ENCODE assay signal across 12 cellular contexts in genomic region chr19:7874857-7875393, GRCh38. TPM values are rescaled to one million over a fixed set of nuclear protein-coding genes. Genes with fewer than 3 reads are reported as not detected.
A peak's percentile ranks its signal among the peaks of the same experiment; 100 is the strongest.
DNase-seq lines count a peak whose midpoint lies in the region; ATAC-seq, FAIRE-seq and TF ChIP-seq lines count a peak whose summit lies in the region.
"Had no signal": no experiment of that assay in that cellular context is flagged by ENCODE, and none has a peak within 500 bp of the region (broad histone marks: within the 10 kb centered on the region; RNA-seq: fewer than 3 reads in every experiment).

No MANE protein-coding gene starts in this region.

- no peak overlapping the region for H2BK5ac ChIP-seq in H1 (ENCODE audit: low read depth, low read length)

- H4K8ac ChIP-seq in H1 (ENCODE audit: extremely low read depth, insufficient read depth, low read length), result no peak overlapping the region; the same call in 1 of the 2 replicates

- no peaks in the 10 kb centered on the region for H3K79me2 ChIP-seq in SK-N-SH (ENCODE audit: insufficient read depth)
- no peaks in the 10 kb centered on the region for H3K79me2 ChIP-seq in H1 (ENCODE audit: control insufficient read depth in 1 of 2, insufficient read depth in 2 of 2, low read length in 2 of 2)
- H3K79me2 ChIP-seq in osteoblast (ENCODE audit: insufficient read depth, low read length), result no peaks in the 10 kb centered on the region

- TF ChIP-seq EP300 in SK-N-SH (IDR thresholded peaks at IDR 0.05; ENCODE audit: borderline replicate concordance in 1 of 2, low read depth in 1 of 2, low read length in 1 of 2), result no peak
- TF ChIP-seq EP300 in H1 (IDR thresholded peaks at IDR 0.05; ENCODE audit: borderline replicate concordance in 1 of 2, low read depth in 2 of 2, low read length in 2 of 2), result no peak

- H3K9me2 ChIP-seq in SK-N-SH, result no peaks in the 10 kb centered on the region

- TF ChIP-seq POLR2A in H1 (IDR thresholded peaks at IDR 0.05; ENCODE audit: control extremely low read depth in 1 of 2, low read depth in 2 of 2, low read length in 2 of 2), result no peak

- no peak overlapping the region for H3K9ac ChIP-seq in SK-N-SH
- peak overlapping the region in 2 of 4 experiments; percentile 13 to 65; a peak in 2 of 7 replicates for H3K9ac ChIP-seq in H1 (replicated peaks in 1 of 4; ENCODE audit: extremely low read depth in 1 of 4, low read depth in 3 of 4, low read length in 3 of 4)

- H3K9me3 ChIP-seq in SK-N-SH (no peaks in the 10 kb centered on the region), H1 (ENCODE audit: insufficient read depth in 2 of 2, low read depth in 1 of 2, low read length in 1 of 2) (no peaks in the 10 kb centered on the region), osteoblast (ENCODE audit: low read depth, low read length) (no peaks in the 10 kb centered on the region)
- H3K9me3 ChIP-seq: tibial artery had no signal

- H3K4me1 ChIP-seq in SK-N-SH (ENCODE audit: control insufficient read depth in 1 of 2, insufficient read depth in 2 of 2, low read depth in 1 of 2, low read length in 1 of 2), result peaks cover 0 to 30% of the 10 kb centered on the region in 2 experiments; a peak in 2 of 4 replicates
- peaks cover 0 to 16% (median 12%) of the 10 kb centered on the region in 4 experiments; a peak in 5 of 7 replicates for H3K4me1 ChIP-seq in H1 (replicated peaks in 1 of 4; ENCODE audit: control insufficient read depth in 3 of 4, insufficient read depth in 4 of 4, low read length in 3 of 4)
- peaks cover 9% of the 10 kb centered on the region for H3K4me1 ChIP-seq in osteoblast (ENCODE audit: insufficient read depth, low read length)

- H3K36me3 ChIP-seq in SK-N-SH (replicated peaks in 1 of 2; ENCODE audit: control insufficient read depth in 1 of 2, insufficient read depth in 2 of 2, low read length in 1 of 2) (no peaks in the 10 kb centered on the region), H1 (ENCODE audit: control insufficient read depth in 2 of 4, insufficient read depth in 4 of 4, low read length in 3 of 4) (no peaks in the 10 kb centered on the region), osteoblast (ENCODE audit: insufficient read depth, low read length) (no peaks in the 10 kb centered on the region)
- H3K36me3 ChIP-seq: tibial artery had no signal

- H2AFZ ChIP-seq in SK-N-SH (ENCODE audit: low read depth), result no peak overlapping the region
- H2AFZ ChIP-seq in H1 (ENCODE audit: low read length), result peak overlapping the region; percentile 78; the same call in 1 of the 2 replicates
- no peak overlapping the region for H2AFZ ChIP-seq in osteoblast (ENCODE audit: low read length)

- ATAC-seq in SK-N-SH treated with all-trans-retinoic acid at 6 μM for 48 hours (no peak), HG03108 (IDR thresholded peaks at IDR 0.05; ENCODE audit: unreplicated experiment) (no peak), sciatic nerve (no peak), HG03439 (IDR thresholded peaks at IDR 0.05; ENCODE audit: unreplicated experiment) (no peak)

- no peak for FAIRE-seq in H1 (lab: Jason Lieb, UNC)
- FAIRE-seq: bronchial epithelial cell had no signal

- H3K4me2 ChIP-seq in SK-N-SH (peak overlapping the region; percentile 78), H1 (ENCODE audit: insufficient read depth in 1 of 2, low read depth in 2 of 2, low read length in 2 of 2) (peak overlapping the region; percentile 89 to 100), osteoblast (ENCODE audit: insufficient read depth, low read length) (no peak overlapping the region)

- intact Hi-C loops in sciatic nerve (cut with DNase I), result no loop called here

- H2AK5ac ChIP-seq in H1 (ENCODE audit: low read depth, low read length), result no peak overlapping the region

- DNase-seq in SK-N-SH (no peak), LNCaP clone FGC (ENCODE audit: low read depth) (no peak), H1 (ENCODE audit: low read depth in 1 of 2, low spot score in 2 of 2) (no peak), osteoblast (ENCODE audit: insufficient read length, low spot score, missing footprints) (peak; percentile 21), sciatic nerve (ENCODE audit: low spot score) (no peak)
- DNase-seq: activated CD4-positive, alpha-beta T cell treated with anti-CD3 and anti-CD28 coated beads, Interleukin-2, amount 50 U/mL, for 4 hours; foreskin melanocyte; tibial artery had no signal

- H4K91ac ChIP-seq in H1 (replicated peaks; ENCODE audit: insufficient read length, low read length), result no peak overlapping the region

- H3K56ac ChIP-seq in H1 (replicated peaks; ENCODE audit: insufficient read length, low read depth, low read length), result peak overlapping the region; percentile 1

- H2BK20ac ChIP-seq in H1 (ENCODE audit: low read length), result no peak overlapping the region

- H4K20me1 ChIP-seq in SK-N-SH (ENCODE audit: insufficient read depth) (no peaks in the 10 kb centered on the region), H1 (replicated peaks in 1 of 2; ENCODE audit: control insufficient read depth in 1 of 2, insufficient read depth in 2 of 2, low read length in 2 of 2) (peaks cover 3 to 4% of the 10 kb centered on the region in 2 experiments), osteoblast (ENCODE audit: insufficient read depth, low read length) (no peaks in the 10 kb centered on the region)

- H3K79me1 ChIP-seq in H1 (ENCODE audit: low read depth, low read length), result no peaks in the 10 kb centered on the region; the same call in 1 of the 2 replicates

- POLR2A ChIA-PET in SK-N-SH (lab: Yijun Ruan, JAX), result interaction anchor here (0.7 to 1.2 kb wide), 3 partner anchors 13 to 46 kb away, joined by 3 to 6 read pairs (median 5); no protein-coding TSS in a partner anchor
- POLR2A ChIA-PET in H1 (lab: Charles Lee; ENCODE audit: partially characterized antibody), result interaction anchor here (0.6 to 2.0 kb wide), 8 partner anchors 9 to 278 kb away, joined by 3 to 9 read pairs (median 4); partner anchors contain the start of gene LRRC8E

- H3F3A ChIP-seq in SK-N-SH (replicated peaks; ENCODE audit: insufficient read depth), result peaks cover 14% of the 10 kb centered on the region

- CTCF ChIA-PET in SK-N-SH (lab: Yijun Ruan, JAX), result interaction anchor here (1.0 to 1.7 kb wide), 3 partner anchors 16 to 127 kb away, joined by 4 to 5 read pairs (median 4); partner anchors contain the start of gene SNAPC2
- CTCF ChIA-PET in H1 (lab: Charles Lee; ENCODE audit: partially characterized antibody), result interaction anchor here (0.8 to 3.5 kb wide), 13 partner anchors 9 to 196 kb away, joined by 3 to 17 read pairs (median 4); partner anchors contain the start of genes MAP2K7 and SNAPC2

- H2BK15ac ChIP-seq in H1 (ENCODE audit: low read length), result no peak overlapping the region

- peaks cover 9% of the 10 kb centered on the region for H3K23me2 ChIP-seq in H1 (ENCODE audit: low read depth, low read length)

- H3K23ac ChIP-seq in H1 (ENCODE audit: insufficient read length), result no peak overlapping the region

- no peak overlapping the region for H2BK120ac ChIP-seq in H1 (replicated peaks; ENCODE audit: low read depth, low read length)

- 56% methylated on average over 21 of the region's 21 CpGs for WGBS in SK-N-SH (ENCODE audit: low lambda C conversion rate)
- 67% methylated on average over 17 of the region's 21 CpGs; no CpG with 5 or more reads in 1 of the 2 experiments for WGBS in H1 (ENCODE audit: extremely low coverage in 1 of 2, insufficient coverage in 1 of 2, insufficient read length in 1 of 2, insufficient replicate concordance in 2 of 2, low coverage in 1 of 2, low lambda C conversion rate in 2 of 2, missing lambda C conversion rate in 1 of 2), 2 experiments

- no peak overlapping the region for H4K5ac ChIP-seq in H1 (ENCODE audit: insufficient read length, low read depth, low read length)

- 0 out of 2 replicates have a peak overlapping the region, but pooled peaks have one; percentile 27 for H2BK12ac ChIP-seq in H1 (ENCODE audit: low read depth, low read length)

- no peaks in the 10 kb centered on the region for H3K27me3 ChIP-seq in SK-N-SH (ENCODE audit: insufficient read depth)
- H3K27me3 ChIP-seq in H1 (replicated peaks in 1 of 4; ENCODE audit: control insufficient read depth in 3 of 4, extremely low read depth in 1 of 4, insufficient read depth in 3 of 4, low read length in 3 of 4), result peaks cover 0 to 7% (median 5%) of the 10 kb centered on the region in 4 experiments; a peak in 3 of 7 replicates
- peaks cover 25% of the 10 kb centered on the region for H3K27me3 ChIP-seq in osteoblast (ENCODE audit: insufficient read depth, low read length)

- TF ChIP-seq CTCF in SK-N-SH (IDR thresholded peaks at IDR 0.05) (no peak), LNCaP clone FGC (IDR thresholded peaks at IDR 0.05; ENCODE audit: control insufficient read depth, extremely low read depth, insufficient read depth) (no peak), H1 (IDR thresholded peaks at IDR 0.05; ENCODE audit: control extremely low read depth in 1 of 3, insufficient read depth in 1 of 3, low read depth in 1 of 3, low read length in 3 of 3) (no peak; a peak in 1 of 4 replicates), osteoblast (IDR thresholded peaks at IDR 0.05; ENCODE audit: extremely low read depth, low read depth, low read length) (no peak)

- 0 out of 2 replicates have a peak overlapping the region, but pooled peaks have one; percentile 78 for H3K18ac ChIP-seq in H1 (ENCODE audit: extremely low read depth, low read length)

- H3K27ac ChIP-seq in SK-N-SH (ENCODE audit: low read depth in 2 of 2, low read length in 1 of 2), result peak overlapping the region in 1 of 2 experiments; percentile 56; a peak in 1 of 4 replicates
- H3K27ac ChIP-seq in H1 (ENCODE audit: low read depth, low read length), result no peak overlapping the region
- no peak overlapping the region for H3K27ac ChIP-seq in osteoblast (ENCODE audit: low read depth, low read length)
- H3K27ac ChIP-seq: tibial artery had no signal

- no peak; the same call in 1 of the 2 replicates for TF ChIP-seq RAD21 in SK-N-SH (IDR thresholded peaks at IDR 0.05; ENCODE audit: low read length)
- 0 out of 4 replicates have a peak, but pooled peaks of 1 of the 2 experiments have one; percentile 13 for TF ChIP-seq RAD21 in H1 (IDR thresholded peaks at IDR 0.05 in 1 of 2, conservative IDR thresholded peaks at IDR 0.05 in 1 of 2; ENCODE audit: low read depth in 2 of 2, low read length in 2 of 2)

- H3K14ac ChIP-seq in H1 (ENCODE audit: insufficient read length), result no peak overlapping the region

- H3K4ac ChIP-seq in H1 (replicated peaks; ENCODE audit: insufficient read length, low read depth, low read length), result no peak overlapping the region

- peak overlapping the region; percentile 47 to 59 for H3K4me3 ChIP-seq in SK-N-SH (ENCODE audit: low read depth in 2 of 2, low read length in 1 of 2)
- peak overlapping the region; percentile 65 for H3K4me3 ChIP-seq in LNCaP clone FGC (ENCODE audit: low read depth, low read length)
- H3K4me3 ChIP-seq in H1 (ENCODE audit: extremely low read depth in 1 of 4, insufficient read depth in 2 of 4, low read depth in 3 of 4, low read length in 4 of 4), result peak overlapping the region; percentile 67 to 98 (median 70); a peak in 6 of 8 replicates
- H3K4me3 ChIP-seq in osteoblast (ENCODE audit: insufficient read depth, low read length), result no peak overlapping the region

RNA-seq across cellular contexts. Expression of gene PRR36, which starts 0.7 kb away (rescaled TPM):
- polyA plus RNA-seq in SK-N-SH (2012; rRNA removed), result 0.10 and 0.18 TPM in 2 replicates
- polyA plus RNA-seq in SK-N-SH (2012; cell fraction: cytosol; rRNA removed), result 0.23 and 0.29 TPM in 2 replicates
- polyA plus RNA-seq in SK-N-SH (2012; cell fraction: nucleus; rRNA removed), result 1.1 and 1.5 TPM in 2 replicates
- total RNA-seq in H1 (2021; fragmentation: NEBNext Ultra II Directional; extraction: Animal tissue kit (Norgen Biotek cat#: 25700)), result 23.9 and 25.3 TPM in 2 replicates
- polyA plus RNA-seq in H1 (2011; rRNA removed), result 1.6 and 3.4 TPM in 2 replicates
- 0.85 TPM for polyA plus RNA-seq in H1 (2011; cell fraction: cytosol; rRNA removed)
- 6.1 TPM for polyA plus RNA-seq in H1 (2011; cell fraction: nucleus; rRNA removed)
- 20.7 to 32.8 TPM (median 29.9 TPM) in 4 replicates for polyA plus RNA-seq in H1 (2012, experiment 1 of 2)
- polyA plus RNA-seq in H1 (2012, experiment 2 of 2), result 22.3 TPM
- polyA plus RNA-seq in H1 (2013, experiment 1 of 2), result 21.3 TPM
- 20.1 TPM for polyA plus RNA-seq in H1 (2013, experiment 2 of 2)
- 1.2 and 1.9 TPM in 2 replicates for polyA minus RNA-seq in H1 (2011; rRNA and poly(A)+ RNA removed)
- polyA minus RNA-seq in H1 (2011; cell fraction: cytosol; rRNA and poly(A)+ RNA removed), result 17.2 TPM
- polyA minus RNA-seq in H1 (2011; cell fraction: nucleus; rRNA and poly(A)+ RNA removed), result 5.0 TPM
- total RNA-seq in osteoblast, result under 0.01 TPM in 1 of 2 replicates, not detected in the other
- 0.09 TPM for total RNA-seq in sciatic nerve
- total RNA-seq: bronchial epithelial cell had no signal

RNA-seq across cellular contexts. Expression of gene LRRC8E, which starts 13.4 kb away (rescaled TPM):
- polyA plus RNA-seq in SK-N-SH (2012; rRNA removed) (0.02 and 0.23 TPM in 2 replicates), H1 (2011; rRNA removed) (2.7 and 2.8 TPM in 2 replicates)
- polyA plus RNA-seq in SK-N-SH (2012; cell fraction: cytosol; rRNA removed), result 0.03 and 0.16 TPM in 2 replicates
- 0.08 and 0.15 TPM in 2 replicates for polyA plus RNA-seq in SK-N-SH (2012; cell fraction: nucleus; rRNA removed)
- total RNA-seq in H1 (2021; fragmentation: NEBNext Ultra II Directional; extraction: Animal tissue kit (Norgen Biotek cat#: 25700)), result 2.9 and 3.4 TPM in 2 replicates
- 2.2 TPM for polyA plus RNA-seq in H1 (2011; cell fraction: cytosol; rRNA removed)
- 3.0 TPM for polyA plus RNA-seq in H1 (2011; cell fraction: nucleus; rRNA removed)
- polyA plus RNA-seq in H1 (2012, experiment 1 of 2), result 2.2 to 3.0 TPM (median 2.6 TPM) in 4 replicates
- polyA plus RNA-seq in H1 (2012, experiment 2 of 2), result 2.1 TPM
- 5.0 TPM for polyA plus RNA-seq in H1 (2013, experiment 1 of 2)
- 4.7 TPM for polyA plus RNA-seq in H1 (2013, experiment 2 of 2)
- polyA minus RNA-seq in H1 (2011; rRNA and poly(A)+ RNA removed), result 4.8 and 4.9 TPM in 2 replicates
- polyA minus RNA-seq in H1 (2011; cell fraction: cytosol; rRNA and poly(A)+ RNA removed), result 1.6 TPM
- 3.2 TPM for polyA minus RNA-seq in H1 (2011; cell fraction: nucleus; rRNA and poly(A)+ RNA removed)
- total RNA-seq in osteoblast (10.5 and 17.4 TPM in 2 replicates), sciatic nerve (0.09 TPM)

RNA-seq across cellular contexts. Expression of gene MAP2K7, which starts 28.8 kb away (rescaled TPM):
- polyA plus RNA-seq in SK-N-SH (2012; rRNA removed) (13.0 and 13.6 TPM in 2 replicates), H1 (2011; rRNA removed) (8.9 and 16.6 TPM in 2 replicates)
- 6.2 and 9.7 TPM in 2 replicates for polyA plus RNA-seq in SK-N-SH (2012; cell fraction: cytosol; rRNA removed)
- polyA plus RNA-seq in SK-N-SH (2012; cell fraction: nucleus; rRNA removed), result 49.6 and 65.3 TPM in 2 replicates
- 38.3 and 41.5 TPM in 2 replicates for total RNA-seq in H1 (2021; fragmentation: NEBNext Ultra II Directional; extraction: Animal tissue kit (Norgen Biotek cat#: 25700))
- polyA plus RNA-seq in H1 (2011; cell fraction: cytosol; rRNA removed), result 16.5 TPM
- polyA plus RNA-seq in H1 (2011; cell fraction: nucleus; rRNA removed), result 35.7 TPM
- 20.9 to 28.0 TPM (median 25.4 TPM) in 4 replicates for polyA plus RNA-seq in H1 (2012, experiment 1 of 2)
- 25.2 TPM for polyA plus RNA-seq in H1 (2012, experiment 2 of 2)
- polyA plus RNA-seq in H1 (2013, experiment 1 of 2), result 28.9 TPM
- polyA plus RNA-seq in H1 (2013, experiment 2 of 2), result 27.2 TPM
- polyA minus RNA-seq in H1 (2011; rRNA and poly(A)+ RNA removed), result 9.2 and 11.4 TPM in 2 replicates
- 17.8 TPM for polyA minus RNA-seq in H1 (2011; cell fraction: cytosol; rRNA and poly(A)+ RNA removed)
- 14.4 TPM for polyA minus RNA-seq in H1 (2011; cell fraction: nucleus; rRNA and poly(A)+ RNA removed)
- total RNA-seq in osteoblast (12.4 and 14.8 TPM in 2 replicates), sciatic nerve (34.0 TPM)

RNA-seq across cellular contexts. Expression of gene TGFBR3L, which starts 39.7 kb away (rescaled TPM):
- polyA plus RNA-seq in SK-N-SH (2012; rRNA removed), result 0.78 and 0.87 TPM in 2 replicates
- polyA plus RNA-seq in SK-N-SH (2012; cell fraction: cytosol; rRNA removed), result 0.71 and 0.79 TPM in 2 replicates
- polyA plus RNA-seq in SK-N-SH (2012; cell fraction: nucleus; rRNA removed), result 2.3 and 5.0 TPM in 2 replicates
- 3.7 and 4.3 TPM in 2 replicates for total RNA-seq in H1 (2021; fragmentation: NEBNext Ultra II Directional; extraction: Animal tissue kit (Norgen Biotek cat#: 25700))
- 3.1 and 8.9 TPM in 2 replicates for polyA plus RNA-seq in H1 (2011; rRNA removed)
- polyA plus RNA-seq in H1 (2011; cell fraction: cytosol; rRNA removed), result 2.2 TPM
- polyA plus RNA-seq in H1 (2011; cell fraction: nucleus; rRNA removed), result 3.3 TPM
- polyA plus RNA-seq in H1 (2012, experiment 1 of 2), result 3.3 to 6.1 TPM (median 4.6 TPM) in 4 replicates
- polyA plus RNA-seq in H1 (2012, experiment 2 of 2), result 2.7 TPM
- 5.3 TPM for polyA plus RNA-seq in H1 (2013, experiment 1 of 2)
- polyA plus RNA-seq in H1 (2013, experiment 2 of 2), result 5.7 TPM
- polyA minus RNA-seq in H1 (2011; rRNA and poly(A)+ RNA removed), result not detected in 2 replicates
- 3.7 TPM for polyA minus RNA-seq in H1 (2011; cell fraction: cytosol; rRNA and poly(A)+ RNA removed)
- 2.4 TPM for polyA minus RNA-seq in H1 (2011; cell fraction: nucleus; rRNA and poly(A)+ RNA removed)
- total RNA-seq in osteoblast, result under 0.01 TPM in 1 of 2 replicates, not detected in the other
- not detected for total RNA-seq in sciatic nerve

RNA-seq across cellular contexts. Expression of gene EVI5L, which starts 44.9 kb away (rescaled TPM):
- polyA plus RNA-seq in SK-N-SH (2012; rRNA removed), result 8.5 and 9.7 TPM in 2 replicates
- 4.9 and 8.5 TPM in 2 replicates for polyA plus RNA-seq in SK-N-SH (2012; cell fraction: cytosol; rRNA removed)
- polyA plus RNA-seq in SK-N-SH (2012; cell fraction: nucleus; rRNA removed), result 16.4 and 17.9 TPM in 2 replicates
- 10.4 and 11.0 TPM in 2 replicates for total RNA-seq in H1 (2021; fragmentation: NEBNext Ultra II Directional; extraction: Animal tissue kit (Norgen Biotek cat#: 25700))
- 7.2 and 13.1 TPM in 2 replicates for polyA plus RNA-seq in H1 (2011; rRNA removed)
- 8.2 TPM for polyA plus RNA-seq in H1 (2011; cell fraction: cytosol; rRNA removed)
- 15.2 TPM for polyA plus RNA-seq in H1 (2011; cell fraction: nucleus; rRNA removed)
- polyA plus RNA-seq in H1 (2012, experiment 1 of 2), result 6.8 to 10.5 TPM (median 9.9 TPM) in 4 replicates
- polyA plus RNA-seq in H1 (2012, experiment 2 of 2), result 10.7 TPM
- 7.7 TPM for polyA plus RNA-seq in H1 (2013, experiment 1 of 2)
- polyA plus RNA-seq in H1 (2013, experiment 2 of 2), result 7.8 TPM
- 7.2 and 14.2 TPM in 2 replicates for polyA minus RNA-seq in H1 (2011; rRNA and poly(A)+ RNA removed)
- polyA minus RNA-seq in H1 (2011; cell fraction: cytosol; rRNA and poly(A)+ RNA removed), result 4.0 TPM
- 7.9 TPM for polyA minus RNA-seq in H1 (2011; cell fraction: nucleus; rRNA and poly(A)+ RNA removed)
- total RNA-seq in osteoblast, result 24.8 and 26.1 TPM in 2 replicates
- 14.2 TPM for total RNA-seq in sciatic nerve

Comparison
In these comparisons a context has a peak if more than half of its experiments do, and no peak if none do; other contexts are left out.
1. RNA of gene PRR36, which starts 0.7 kb away (total RNA-seq): 23.9 to 25.3 TPM in H1; 0.09 TPM in sciatic nerve (single experiment) and under 0.01 TPM in osteoblast; every median in the first group is over 10 times any median in the second.